8 cellular contexts compared by ENCODE assay signal in genomic region chr17:20118280-20118679, GRCh38.
"Had no signal": no experiment of that assay in that cellular context is flagged by ENCODE, and none has a peak within 500 bp of the region (broad histone marks: within the 10 kb centered on the region; RNA-seq: fewer than 3 reads in every experiment).

No MANE protein-coding gene starts in this region.

- FAIRE-seq: G401.6, GM12878, GM12891, GM12892, GM18507, GM19239 had no signal

- DNase-seq: GDM1, GF-D8 had no signal

- H3K4me3 ChIP-seq: GM12878 had no signal

- ATAC-seq: GM12878 had no signal
